ENCODE assay signal across 8 cellular contexts in genomic region chr6:111566873-111567517, GRCh38. TPM values are rescaled to one million over a fixed set of nuclear protein-coding genes. Genes with fewer than 3 reads are reported as not detected.
A peak's percentile ranks its signal among the peaks of the same experiment; 100 is the strongest.
DNase-seq lines count a peak whose midpoint lies in the region; ATAC-seq, FAIRE-seq and TF ChIP-seq lines count a peak whose summit lies in the region.

No MANE protein-coding gene starts in this region.

- no peaks in the 10 kb centered on the region for H3K9me3 Mint-ChIP-seq in stimulated activated naive CD8-positive, alpha-beta T cell treated with anti-CD3 and anti-CD28 coated beads, Interleukin-15, Interleukin-2, amounts not matched to agents 100 ng/mL and 50 ng/mL, for 24 hours

- H3K9ac ChIP-seq in mesendoderm (ENCODE audit: low read length), result no peak overlapping the region

- H3K4me1 Mint-ChIP-seq in stimulated activated naive CD8-positive, alpha-beta T cell treated with anti-CD3 and anti-CD28 coated beads, Interleukin-15, Interleukin-2, amounts not matched to agents 100 ng/mL and 50 ng/mL, for 24 hours (ENCODE audit: low read depth), result peaks cover 39% of the 10 kb centered on the region

- no peaks in the 10 kb centered on the region for H3K27me3 Mint-ChIP-seq in stimulated activated naive CD8-positive, alpha-beta T cell treated with anti-CD3 and anti-CD28 coated beads, Interleukin-15, Interleukin-2, amounts not matched to agents 100 ng/mL and 50 ng/mL, for 24 hours

- H3K36me3 ChIP-seq in thoracic aorta (no peaks in the 10 kb centered on the region), mesendoderm (ENCODE audit: control insufficient read depth, insufficient read depth, low read length) (no peaks in the 10 kb centered on the region)

- H3K9me3 ChIP-seq in thoracic aorta, result no peaks in the 10 kb centered on the region

- TF ChIP-seq CTCF in VCaP (conservative IDR thresholded peaks at IDR 0.05), result no peak
- no peak for TF ChIP-seq CTCF in thoracic aorta (IDR thresholded peaks at IDR 0.05)

- whole genome bisulfite sequencing in mesendoderm (ENCODE audit: extremely low coverage, insufficient coverage, low lambda C conversion rate), result no CpG with 5 or more reads among the region's 19 CpGs

- H3K79me1 ChIP-seq in mesendoderm (ENCODE audit: low read length), result no peaks in the 10 kb centered on the region

- no peaks in the 10 kb centered on the region for H3K79me2 ChIP-seq in mesendoderm (ENCODE audit: control insufficient read depth, insufficient read depth, low read length)

- H3K4me1 ChIP-seq in thoracic aorta (ENCODE audit: control insufficient read depth in 1 of 2, low read depth in 2 of 2) (peaks cover 24 to 62% of the 10 kb centered on the region in 2 donors), mesendoderm (ENCODE audit: control insufficient read depth, low read depth, low read length) (no peaks in the 10 kb centered on the region)

- no peak overlapping the region for H3K23ac ChIP-seq in mesendoderm (ENCODE audit: low read length)

- H2BK120ac ChIP-seq in mesendoderm (ENCODE audit: low read depth, low read length), result no peak overlapping the region

- no peak for ATAC-seq in stimulated activated naive CD8-positive, alpha-beta T cell treated with anti-CD3 and anti-CD28 coated beads, Interleukin-15, Interleukin-2, amounts not matched to agents 100 U/mL and 50 U/mL, for 24 hours
- ATAC-seq in thoracic aorta (ENCODE audit: insufficient number of reproducible peaks, low FRiP score, low read depth), result no peak

- peak overlapping the region; percentile 67 for H3K4me3 Mint-ChIP-seq in stimulated activated naive CD8-positive, alpha-beta T cell treated with anti-CD3 and anti-CD28 coated beads, Interleukin-15, Interleukin-2, amounts not matched to agents 100 ng/mL and 50 ng/mL, for 24 hours

- no peak overlapping the region for H2BK15ac ChIP-seq in mesendoderm (replicated peaks; ENCODE audit: low read depth)

- H3K4ac ChIP-seq in mesendoderm (ENCODE audit: low read depth, low read length), result no peak overlapping the region

- H3K27me3 ChIP-seq in thoracic aorta (replicated peaks; ENCODE audit: insufficient read depth) (no peaks in the 10 kb centered on the region), mesendoderm (ENCODE audit: insufficient read depth, low read length, poor library complexity) (no peaks in the 10 kb centered on the region)

- H3K56ac ChIP-seq in mesendoderm (ENCODE audit: low read length), result no peak overlapping the region

- H3K27ac ChIP-seq in VCaP (peak overlapping the region; percentile 53), thoracic aorta (peak overlapping the region; percentile 75 to 79), mesendoderm (ENCODE audit: low read depth, low read length) (no peak overlapping the region)

- peak overlapping the region; percentile 85 for H3K27ac Mint-ChIP-seq in stimulated activated naive CD8-positive, alpha-beta T cell treated with anti-CD3 and anti-CD28 coated beads, Interleukin-15, Interleukin-2, amounts not matched to agents 100 ng/mL and 50 ng/mL, for 24 hours

- no peak overlapping the region for H3K18ac ChIP-seq in mesendoderm (ENCODE audit: low read length)

- H3K36me3 Mint-ChIP-seq in stimulated activated naive CD8-positive, alpha-beta T cell treated with anti-CD3 and anti-CD28 coated beads, Interleukin-15, Interleukin-2, amounts not matched to agents 100 ng/mL and 50 ng/mL, for 24 hours (ENCODE audit: low read depth), result peaks cover 66% of the 10 kb centered on the region

- no peak for DNase-seq in stimulated activated naive CD8-positive, alpha-beta T cell treated with anti-CD3 and anti-CD28 coated beads, Interleukin-15, Interleukin-2, amounts not matched to agents 100 U/mL and 50 U/mL, for 24 hours
- peak; percentile 35 to 42 for DNase-seq in hippocampal formation (lab: John Stamatoyannopoulos, UW)
- no peak for DNase-seq in thoracic aorta (ENCODE audit: low spot score)
- no peak for DNase-seq in GM19238 (ENCODE audit: insufficient read length, low spot score)
- no peak for DNase-seq in mesendoderm
- DNase-seq in GM19239 (ENCODE audit: insufficient read length, low spot score), result no peak

- no peak for FAIRE-seq in GM19239 (lab: Jason Lieb, UNC)

- H4K5ac ChIP-seq in mesendoderm (ENCODE audit: low read length), result no peak overlapping the region

- H2AK5ac ChIP-seq in mesendoderm (ENCODE audit: low read length), result no peak overlapping the region

- no peak overlapping the region for H3K4me2 ChIP-seq in mesendoderm (ENCODE audit: low read length)

- peak overlapping the region; percentile 44 for H3K4me3 ChIP-seq in thoracic aorta
- H3K4me3 ChIP-seq in mesendoderm (ENCODE audit: low read length), result no peak overlapping the region

- no peak overlapping the region for H2BK5ac ChIP-seq in mesendoderm (ENCODE audit: low read length)

- H4K8ac ChIP-seq in mesendoderm (ENCODE audit: low read depth, low read length), result no peak overlapping the region

RNA-seq across cellular contexts. Expression of gene TRAF3IP2, which starts 38.7 kb away (rescaled TPM):
- 10 to 100 TPM; 11.8 to 32.2 TPM for total RNA-seq in thoracic aorta
- 23.9 TPM for polyA plus RNA-seq in mesendoderm (2013, experiment 1 of 2)
- polyA plus RNA-seq in mesendoderm (2013, experiment 2 of 2), result 23.3 TPM

Comparison
In these comparisons a context has a peak if more than half of its experiments do, and no peak if none do; other contexts are left out.
1. DNase-seq: peak in hippocampal formation (2 of 2); none in stimulated activated naive CD8-positive, alpha-beta T cell treated with anti-CD3 and anti-CD28 coated beads, Interleukin-15, Interleukin-2, amounts not matched to agents 100 U/mL and 50 U/mL, for 24 hours (single experiment), thoracic aorta (single experiment), GM19238 (single experiment), mesendoderm (single experiment) and GM19239 (single experiment).